Comparison of ENCODE assay signal across 1 cellular context in genomic region chr5:169647566-169647965, GRCh38.
A peak's percentile ranks its signal among the peaks of the same experiment; 100 is the strongest.
TF ChIP-seq lines count a peak whose summit lies in the region.

No MANE protein-coding gene starts in this region.

TF ChIP-seq in GM12878, 131 proteins besides CTCF, POLR2A, EP300 and RAD21 (continued from another document and continues in another):
- TF ChIP-seq REST (IDR thresholded peaks at IDR 0.05; ENCODE audit: low read depth, low read length): no peak
- TF ChIP-seq TCF12 (IDR thresholded peaks at IDR 0.05; ENCODE audit: low read depth, low read length): peak; percentile 86
- TF ChIP-seq, protein P1, sequence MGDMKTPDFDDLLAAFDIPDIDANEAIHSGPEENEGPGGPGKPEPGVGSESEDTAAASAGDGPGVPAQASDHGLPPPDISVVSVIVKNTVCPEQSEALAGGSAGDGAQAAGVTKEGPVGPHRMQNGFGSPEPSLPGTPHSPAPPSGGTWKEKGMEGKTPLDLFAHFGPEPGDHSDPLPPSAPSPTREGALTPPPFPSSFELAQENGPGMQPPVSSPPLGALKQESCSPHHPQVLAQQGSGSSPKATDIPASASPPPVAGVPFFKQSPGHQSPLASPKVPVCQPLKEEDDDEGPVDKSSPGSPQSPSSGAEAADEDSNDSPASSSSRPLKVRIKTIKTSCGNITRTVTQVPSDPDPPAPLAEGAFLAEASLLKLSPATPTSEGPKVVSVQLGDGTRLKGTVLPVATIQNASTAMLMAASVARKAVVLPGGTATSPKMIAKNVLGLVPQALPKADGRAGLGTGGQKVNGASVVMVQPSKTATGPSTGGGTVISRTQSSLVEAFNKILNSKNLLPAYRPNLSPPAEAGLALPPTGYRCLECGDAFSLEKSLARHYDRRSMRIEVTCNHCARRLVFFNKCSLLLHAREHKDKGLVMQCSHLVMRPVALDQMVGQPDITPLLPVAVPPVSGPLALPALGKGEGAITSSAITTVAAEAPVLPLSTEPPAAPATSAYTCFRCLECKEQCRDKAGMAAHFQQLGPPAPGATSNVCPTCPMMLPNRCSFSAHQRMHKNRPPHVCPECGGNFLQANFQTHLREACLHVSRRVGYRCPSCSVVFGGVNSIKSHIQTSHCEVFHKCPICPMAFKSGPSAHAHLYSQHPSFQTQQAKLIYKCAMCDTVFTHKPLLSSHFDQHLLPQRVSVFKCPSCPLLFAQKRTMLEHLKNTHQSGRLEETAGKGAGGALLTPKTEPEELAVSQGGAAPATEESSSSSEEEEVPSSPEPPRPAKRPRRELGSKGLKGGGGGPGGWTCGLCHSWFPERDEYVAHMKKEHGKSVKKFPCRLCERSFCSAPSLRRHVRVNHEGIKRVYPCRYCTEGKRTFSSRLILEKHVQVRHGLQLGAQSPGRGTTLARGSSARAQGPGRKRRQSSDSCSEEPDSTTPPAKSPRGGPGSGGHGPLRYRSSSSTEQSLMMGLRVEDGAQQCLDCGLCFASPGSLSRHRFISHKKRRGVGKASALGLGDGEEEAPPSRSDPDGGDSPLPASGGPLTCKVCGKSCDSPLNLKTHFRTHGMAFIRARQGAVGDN (IDR thresholded peaks at IDR 0.05): no peak
- 0 out of 2 replicates have a peak, but pooled peaks have one; percentile 17 for TF ChIP-seq TAF1 (IDR thresholded peaks at IDR 0.05; ENCODE audit: borderline replicate concordance, low read depth, low read length)
- TF ChIP-seq SPI1 (IDR thresholded peaks at IDR 0.05; ENCODE audit: borderline replicate concordance, insufficient read depth, low read depth, low read length): peak; percentile 85
- TF ChIP-seq ZSCAN29 (IDR thresholded peaks at IDR 0.05): no peak
- TF ChIP-seq IRF4 (IDR thresholded peaks at IDR 0.05; ENCODE audit: low read depth, low read length): 0 out of 2 replicates have a peak, but pooled peaks have one; percentile 31
- TF ChIP-seq PKNOX1 (IDR thresholded peaks at IDR 0.05): peak; percentile 28; the same call in 1 of the 2 replicates
- no peak for TF ChIP-seq KAT2A (conservative IDR thresholded peaks at IDR 0.05; ENCODE audit: control insufficient read depth, low read depth, low read length)
- no peak for TF ChIP-seq MLLT1 (IDR thresholded peaks at IDR 0.05)
- TF ChIP-seq NRF1 (conservative IDR thresholded peaks at IDR 0.05; ENCODE audit: low read depth, low read length): no peak
- TF ChIP-seq TCF3 (IDR thresholded peaks at IDR 0.05; ENCODE audit: borderline replicate concordance, insufficient read depth, low read depth, low read length): peak; percentile 80; the same call in 1 of the 2 replicates
- TF ChIP-seq NFYA (IDR thresholded peaks at IDR 0.05; ENCODE audit: borderline replicate concordance, low read depth, low read length): no peak
- TF ChIP-seq ATF7 (IDR thresholded peaks at IDR 0.05; ENCODE audit: low read depth): no peak
- TF ChIP-seq NKRF (conservative IDR thresholded peaks at IDR 0.05): no peak
- no peak for TF ChIP-seq TCF7 (IDR thresholded peaks at IDR 0.05; ENCODE audit: borderline replicate concordance)
- TF ChIP-seq SREBF1 (IDR thresholded peaks at IDR 0.05; ENCODE audit: low read length): no peak
- no peak for TF ChIP-seq ZNF217 (IDR thresholded peaks at IDR 0.05)
- no peak for TF ChIP-seq MEF2B (IDR thresholded peaks at IDR 0.05; ENCODE audit: partially characterized antibody, poor library complexity, severe bottlenecking)
- peak; percentile 72 for TF ChIP-seq IKZF1 (conservative IDR thresholded peaks at IDR 0.05)
- TF ChIP-seq YY1 (IDR thresholded peaks at IDR 0.05; ENCODE audit: low read depth, low read length): no peak
- peak; percentile 84 to 85 for TF ChIP-seq IKZF2 (IDR thresholded peaks at IDR 0.05)
- no peak for TF ChIP-seq MYC (IDR thresholded peaks at IDR 0.05; ENCODE audit: insufficient read depth, insufficient read length, insufficient replicate concordance, low read length, severe bottlenecking)
- TF ChIP-seq DPF2 (IDR thresholded peaks at IDR 0.05): peak; percentile 64
- no peak for TF ChIP-seq PRDM15 (CRISPR knock-in tag; IDR thresholded peaks at IDR 0.05)
- no peak for TF ChIP-seq TARDBP (IDR thresholded peaks at IDR 0.05; ENCODE audit: borderline replicate concordance)
- no peak for TF ChIP-seq FOXM1 (IDR thresholded peaks at IDR 0.05; ENCODE audit: low read depth, low read length)
- TF ChIP-seq, protein P2, sequence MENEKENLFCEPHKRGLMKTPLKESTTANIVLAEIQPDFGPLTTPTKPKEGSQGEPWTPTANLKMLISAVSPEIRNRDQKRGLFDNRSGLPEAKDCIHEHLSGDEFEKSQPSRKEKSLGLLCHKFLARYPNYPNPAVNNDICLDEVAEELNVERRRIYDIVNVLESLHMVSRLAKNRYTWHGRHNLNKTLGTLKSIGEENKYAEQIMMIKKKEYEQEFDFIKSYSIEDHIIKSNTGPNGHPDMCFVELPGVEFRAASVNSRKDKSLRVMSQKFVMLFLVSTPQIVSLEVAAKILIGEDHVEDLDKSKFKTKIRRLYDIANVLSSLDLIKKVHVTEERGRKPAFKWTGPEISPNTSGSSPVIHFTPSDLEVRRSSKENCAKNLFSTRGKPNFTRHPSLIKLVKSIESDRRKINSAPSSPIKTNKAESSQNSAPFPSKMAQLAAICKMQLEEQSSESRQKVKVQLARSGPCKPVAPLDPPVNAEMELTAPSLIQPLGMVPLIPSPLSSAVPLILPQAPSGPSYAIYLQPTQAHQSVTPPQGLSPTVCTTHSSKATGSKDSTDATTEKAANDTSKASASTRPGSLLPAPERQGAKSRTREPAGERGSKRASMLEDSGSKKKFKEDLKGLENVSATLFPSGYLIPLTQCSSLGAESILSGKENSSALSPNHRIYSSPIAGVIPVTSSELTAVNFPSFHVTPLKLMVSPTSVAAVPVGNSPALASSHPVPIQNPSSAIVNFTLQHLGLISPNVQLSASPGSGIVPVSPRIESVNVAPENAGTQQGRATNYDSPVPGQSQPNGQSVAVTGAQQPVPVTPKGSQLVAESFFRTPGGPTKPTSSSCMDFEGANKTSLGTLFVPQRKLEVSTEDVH (IDR thresholded peaks at IDR 0.05; ENCODE audit: low read depth, partially characterized antibody): no peak
- no peak for TF ChIP-seq HDAC2 (IDR thresholded peaks at IDR 0.05)
- no peak for TF ChIP-seq IRF3 (IDR thresholded peaks at IDR 0.05)
- no peak for TF ChIP-seq POLR2AphosphoS5 (IDR thresholded peaks at IDR 0.05; ENCODE audit: low read length)
- TF ChIP-seq CREB1 (IDR thresholded peaks at IDR 0.05; ENCODE audit: low read depth): 0 out of 2 replicates have a peak, but pooled peaks have one; percentile 38
- no peak for TF ChIP-seq GABPA (IDR thresholded peaks at IDR 0.05; ENCODE audit: low read depth)
- TF ChIP-seq SIX5 (IDR thresholded peaks at IDR 0.05; ENCODE audit: low read depth, low read length, severe bottlenecking): no peak
- TF ChIP-seq FOS (IDR thresholded peaks at IDR 0.05; ENCODE audit: borderline replicate concordance, extremely low read depth, insufficient read length): no peak
- no peak for TF ChIP-seq RB1 (IDR thresholded peaks at IDR 0.05; ENCODE audit: borderline replicate concordance)
- peak; percentile 92 for TF ChIP-seq EED (IDR thresholded peaks at IDR 0.05; ENCODE audit: low read depth)
- no peak for TF ChIP-seq CEBPB (IDR thresholded peaks at IDR 0.05; ENCODE audit: borderline replicate concordance in 1 of 2, low read depth in 2 of 2, low read length in 2 of 2)
